27 cellular contexts compared by ENCODE assay signal in the genomic region with DNA sequence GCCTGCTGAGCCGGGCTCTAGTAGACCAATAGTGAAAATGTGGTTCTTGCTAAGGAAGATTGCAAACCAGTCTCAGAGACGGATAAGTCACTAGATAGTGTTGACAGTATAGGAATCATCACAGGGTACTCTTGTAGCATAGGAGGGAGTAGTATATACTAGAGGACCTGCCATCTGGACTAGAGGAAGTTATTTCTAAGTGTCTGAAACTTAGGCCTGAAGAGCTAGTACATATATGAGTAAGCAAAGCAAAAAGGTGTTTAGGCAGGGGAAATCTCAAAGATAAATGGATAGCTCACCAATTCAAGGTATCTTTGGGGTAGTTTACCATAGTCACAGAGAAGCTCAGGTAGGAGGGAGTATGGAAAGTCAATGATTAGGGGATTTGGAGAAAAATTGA.
"Had no signal": no experiment of that assay in that cellular context is flagged by ENCODE, and none has a peak within 500 bp of the region (broad histone marks: within the 10 kb centered on the region; RNA-seq: fewer than 3 reads in every experiment).

No MANE protein-coding gene starts in this region.

- H3K4me1 ChIP-seq: stomach, suprapubic skin, testis, tibial artery, tibial nerve, transverse colon, upper lobe of left lung, upper lobe of right lung, uterus, vagina had no signal

- FAIRE-seq: urothelium cell line had no signal

- H3K27ac ChIP-seq: stomach, suprapubic skin, testis, thoracic aorta, thyroid gland, tibial artery, tibial nerve, transverse colon, upper lobe of left lung, upper lobe of right lung, uterus, vagina had no signal

- H3K4me3 ChIP-seq: stomach, suprapubic skin, testis, thoracic aorta, thyroid gland, tibial artery, tibial nerve, transverse colon, upper lobe of left lung, upper lobe of right lung, uterus, vagina had no signal

- ATAC-seq: stimulated activated effector memory CD8-positive, alpha-beta T cell treated with anti-CD3 and anti-CD28 coated beads, Interleukin-12 subunit alpha, Interleukin-12 subunit beta, amount 100 ng/mL, for 72 hours; stimulated activated memory B cell treated with anti-CD40 and anti-IgM and Interleukin-4, amounts not matched to agents 10 μg/mL and 1 μg/mL and 100 μg/mL, for 72 hours; stimulated activated naive CD8-positive, alpha-beta T cell treated with anti-CD3 and anti-CD28 coated beads, Interleukin-15, amount 100 ng/mL, for 72 hours; stimulated activated naive CD8-positive, alpha-beta T cell treated with anti-CD3 and anti-CD28 coated beads, Interleukin-15, Interleukin-2, amounts not matched to agents 100 U/mL and 50 U/mL, for 24 hours; upper lobe of right lung had no signal

- H3K9me3 ChIP-seq: stomach, testis, thoracic aorta, thyroid gland, tibial artery, tibial nerve, transverse colon, upper lobe of left lung, upper lobe of right lung, uterus, vagina had no signal

- DNase-seq: stimulated activated CD4-positive, alpha-beta T cell treated with anti-CD3 and anti-CD28 coated beads, Interleukin-2, amount 100 ng/mL, for 48 hours; stimulated activated CD4-positive, alpha-beta T cell treated with anti-CD3 and anti-CD28 coated beads, Interleukin-4, amount 100 ng/mL, for 1 hour; stimulated activated CD4-positive, alpha-beta T cell treated with anti-CD3 and anti-CD28 coated beads, Interleukin-4, amount 100 ng/mL, for 24 hours; stimulated activated CD4-positive, alpha-beta T cell treated with anti-CD3 and anti-CD28 coated beads, Interleukin-4, amount 100 ng/mL, for 4 hours; stimulated activated CD8-positive, alpha-beta memory T cell treated with anti-CD3 and anti-CD28 coated beads, Interleukin-4, amount 100 ng/mL, for 48 hours; stimulated activated naive B cell treated with anti-CD40 and anti-IgM and Interleukin-4, amounts not matched to agents 10 μg/mL and 1 μg/mL and 100 μg/mL, for 72 hours; stimulated activated naive CD4-positive, alpha-beta T cell; stimulated activated naive CD4-positive, alpha-beta T cell treated with Interleukin-2 at 50 U/mL for 16 hours; stimulated activated naive CD8-positive, alpha-beta T cell treated with anti-CD3 and anti-CD28 coated beads, Interleukin-15, amount 100 ng/mL, for 72 hours; stimulated activated naive CD8-positive, alpha-beta T cell treated with anti-CD3 and anti-CD28 coated beads, Interleukin-15, Interleukin-2, amounts not matched to agents 100 U/mL and 50 U/mL, for 24 hours; stomach; substantia nigra; testis; thyroid gland; tibial artery; transverse colon; trophoblast cell; upper lobe of left lung; upper lobe of right lung; uterus had no signal

- H3K27me3 ChIP-seq: stomach, suprapubic skin, testis, thyroid gland, tibial artery, tibial nerve, transverse colon, upper lobe of left lung, upper lobe of right lung, uterus, vagina had no signal

- H3K36me3 ChIP-seq: stomach, suprapubic skin, thoracic aorta, thyroid gland, tibial artery, tibial nerve, transverse colon, upper lobe of left lung, upper lobe of right lung, uterus, vagina had no signal
